In genomic region chr7:43385856-43386255, GRCh38 we compare ENCODE assay signal across 16 cellular contexts.
A peak's percentile ranks its signal among the peaks of the same experiment; 100 is the strongest.
DNase-seq lines count a peak whose midpoint lies in the region; ATAC-seq, FAIRE-seq and TF ChIP-seq lines count a peak whose summit lies in the region.
"Had no signal": no experiment of that assay in that cellular context is flagged by ENCODE, and none has a peak within 500 bp of the region (broad histone marks: within the 10 kb centered on the region; RNA-seq: fewer than 3 reads in every experiment).

No MANE protein-coding gene starts in this region.

- no peaks in the 10 kb centered on the region for H3K4me1 ChIP-seq in A673 (ENCODE audit: insufficient read depth, low read length, poor library complexity, severe bottlenecking)
- no peaks in the 10 kb centered on the region; the same call in 1 of the 2 replicates for H3K4me1 ChIP-seq in MM.1S (ENCODE audit: low read length)
- H3K4me1 ChIP-seq in OCI-LY7 (ENCODE audit: insufficient read depth, low read length, poor library complexity, severe bottlenecking), result no peaks in the 10 kb centered on the region
- H3K4me1 ChIP-seq: psoas muscle, SJSA1 had no signal

- H3K27ac ChIP-seq in A673 (ENCODE audit: low read depth, low read length, poor library complexity, severe bottlenecking) (no peak overlapping the region), RWPE1 (no peak overlapping the region), MM.1S (ENCODE audit: low read length) (no peak overlapping the region), OCI-LY7 (ENCODE audit: low read depth, low read length, poor library complexity, severe bottlenecking) (no peak overlapping the region)
- H3K27ac ChIP-seq: brain microvascular endothelial cell, C4-2B, psoas muscle, SJSA1 had no signal

- POLR2A ChIA-PET in A673 (lab: Charles Lee; ENCODE audit: low non-redundant PET), result no interaction called here
- POLR2A ChIA-PET in RWPE1 (lab: Yijun Ruan, JAX; ENCODE audit: low non-redundant PET), result no interaction called here
- POLR2A ChIA-PET in OCI-LY7 (lab: Charles Lee), result no interaction called here

- no TSS peak for BruUV-seq in A673 (replicated peaks; lab: Mats Ljungman, UMichigan)
- no TSS peak for BruUV-seq in OCI-LY7 (replicated peaks; lab: Mats Ljungman, UMichigan)

- no peak overlapping the region for H3K4me2 ChIP-seq in MM.1S (ENCODE audit: low read depth, low read length)
- no peak overlapping the region for H3K4me2 ChIP-seq in OCI-LY7 (ENCODE audit: low read length)

- no peak for ATAC-seq in HG02763 (IDR thresholded peaks at IDR 0.05; ENCODE audit: unreplicated experiment)
- ATAC-seq: K562, psoas muscle had no signal

- H2AFZ ChIP-seq in MM.1S (ENCODE audit: low read length) (no peak overlapping the region), OCI-LY7 (ENCODE audit: low read length) (no peak overlapping the region)

- no peak overlapping the region for H3K9ac ChIP-seq in MM.1S (ENCODE audit: low read length)

- CTCF ChIA-PET in A673 (lab: Charles Lee) (no interaction called here), RWPE1 (lab: Yijun Ruan, JAX) (no interaction called here), OCI-LY7 (lab: Charles Lee; ENCODE audit: unreplicated experiment) (no interaction called here)

- intact Hi-C loops in A673 (cut with micrococcal nuclease; ENCODE audit: unreplicated experiment) (no loop called here), OCI-LY7 (cut with micrococcal nuclease; ENCODE audit: unreplicated experiment) (no loop called here)

- H3K79me2 ChIP-seq in MM.1S (ENCODE audit: low read length), result no peaks in the 10 kb centered on the region
- H3K79me2 ChIP-seq in OCI-LY7 (ENCODE audit: insufficient read depth, low read depth, low read length), result no peaks in the 10 kb centered on the region

- H3K36me3 ChIP-seq in A673 (ENCODE audit: insufficient read depth, low read length, poor library complexity, severe bottlenecking) (no peaks in the 10 kb centered on the region), MM.1S (replicated peaks; ENCODE audit: insufficient read depth, low read length) (no peaks in the 10 kb centered on the region), OCI-LY7 (ENCODE audit: insufficient read depth, low read length) (no peaks in the 10 kb centered on the region)
- H3K36me3 ChIP-seq: brain microvascular endothelial cell, SJSA1 had no signal

- H3K27me3 ChIP-seq in A673 (replicated peaks; ENCODE audit: insufficient read depth, low read depth, low read length, poor library complexity) (no peaks in the 10 kb centered on the region), MM.1S (replicated peaks; ENCODE audit: insufficient read depth, low read length) (no peaks in the 10 kb centered on the region)
- H3K27me3 ChIP-seq: brain microvascular endothelial cell, SJSA1 had no signal

- TF ChIP-seq CTCF in A673 (conservative IDR thresholded peaks at IDR 0.05; ENCODE audit: low read depth, low read length) (no peak), RWPE1 (conservative IDR thresholded peaks at IDR 0.05; ENCODE audit: low read depth) (no peak), foreskin fibroblast (IDR thresholded peaks at IDR 0.05; ENCODE audit: low read depth, low read length) (no peak), MM.1S (IDR thresholded peaks at IDR 0.05; ENCODE audit: low read length) (no peak), OCI-LY7 (conservative IDR thresholded peaks at IDR 0.05; ENCODE audit: low read length) (no peak)

- no peak overlapping the region for H3K4me3 ChIP-seq in A673 (ENCODE audit: low read depth, low read length, poor library complexity, severe bottlenecking)
- H3K4me3 ChIP-seq in foreskin fibroblast (ENCODE audit: low read depth in 1 of 2, low read length in 2 of 2), result no peak overlapping the region
- H3K4me3 ChIP-seq in MM.1S (ENCODE audit: low read length), result no peak overlapping the region
- no peak overlapping the region for H3K4me3 ChIP-seq in OCI-LY7 (ENCODE audit: low read depth, low read length, poor library complexity, severe bottlenecking)
- H3K4me3 ChIP-seq: K562, psoas muscle, SJSA1 had no signal

- no peaks in the 10 kb centered on the region for H3K9me2 ChIP-seq in MM.1S (replicated peaks; ENCODE audit: insufficient read depth, low read length)
- no peaks in the 10 kb centered on the region for H3K9me2 ChIP-seq in OCI-LY7 (ENCODE audit: insufficient read depth, low read length)

- H3F3A ChIP-seq in MM.1S (ENCODE audit: insufficient read depth, low read length), result no peaks in the 10 kb centered on the region

- H3K9me3 ChIP-seq in A673 (ENCODE audit: low read depth, low read length, poor library complexity, severe bottlenecking) (peaks cover 2% of the 10 kb centered on the region), MM.1S (replicated peaks; ENCODE audit: insufficient read depth, low read length) (no peaks in the 10 kb centered on the region), OCI-LY7 (ENCODE audit: low read length) (no peaks in the 10 kb centered on the region)
- H3K9me3 ChIP-seq: psoas muscle had no signal

- no peak for TF ChIP-seq POLR2A in GM12892 (IDR thresholded peaks at IDR 0.05; ENCODE audit: low read depth, low read length)

- peak; percentile 36 for FAIRE-seq in GM12892 (lab: Jason Lieb, UNC)
- FAIRE-seq: G401.6, K562 had no signal

- DNase-seq in A673 (ENCODE audit: low spot score) (peak; percentile 31), GM12892 (ENCODE audit: insufficient read length) (no peak), RWPE1 (ENCODE audit: low spot score) (peak; percentile 28), foreskin fibroblast (peak; percentile 7 to 37), MM.1S (no peak), OCI-LY7 (ENCODE audit: low spot score) (no peak)
- DNase-seq in activated effector memory CD4-positive, alpha-beta T cell treated with Interleukin-2 at 50 U/mL for 16 hours, result no peak
- DNase-seq: brain microvascular endothelial cell, NCI-H2029, NCI-H82, psoas muscle had no signal

- H4K20me1 ChIP-seq in MM.1S (ENCODE audit: insufficient read depth, low read length) (no peaks in the 10 kb centered on the region), OCI-LY7 (ENCODE audit: insufficient read depth, low read length) (no peaks in the 10 kb centered on the region)

Comparison
In these comparisons a context has a peak if more than half of its experiments do, and no peak if none do; other contexts are left out.
1. DNase-seq: peak in A673 (single experiment), RWPE1 (single experiment) and foreskin fibroblast (2 of 2); none in GM12892 (single experiment), activated effector memory CD4-positive, alpha-beta T cell treated with Interleukin-2 at 50 U/mL for 16 hours (single experiment), MM.1S (single experiment) and OCI-LY7 (single experiment).